ENCODE assay signal across 9 cellular contexts in the genomic region with DNA sequence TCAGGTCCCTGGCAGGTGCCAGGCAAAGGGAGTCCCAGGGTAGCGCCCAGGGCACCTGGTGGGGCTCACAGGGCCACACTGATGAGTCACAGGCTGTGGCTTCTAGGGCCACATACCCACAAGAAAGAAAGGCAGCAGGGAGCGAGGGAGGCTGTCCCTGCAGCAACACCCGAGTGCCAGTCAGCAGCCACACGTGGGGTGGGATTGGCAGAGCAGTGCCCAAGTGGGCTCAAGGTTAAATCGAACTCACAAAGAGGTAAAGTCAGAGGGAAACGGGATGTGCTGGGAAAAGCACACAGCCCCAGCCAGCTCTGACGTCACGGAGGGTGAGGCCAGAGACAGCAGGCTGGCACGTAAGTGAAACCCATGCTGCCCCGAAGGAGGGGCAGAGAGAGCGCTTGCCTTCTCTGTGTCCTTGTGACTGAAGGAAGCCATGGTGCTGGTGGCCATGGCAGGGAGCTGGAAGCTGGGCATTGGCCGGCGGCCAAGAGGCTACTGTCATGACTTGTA. TPM values are rescaled to one million over a fixed set of nuclear protein-coding genes. Genes with fewer than 3 reads are reported as not detected.
DNase-seq lines count a peak whose midpoint lies in the region; ATAC-seq and TF ChIP-seq lines count a peak whose summit lies in the region.
"Had no signal": no experiment of that assay in that cellular context is flagged by ENCODE, and none has a peak within 500 bp of the region (broad histone marks: within the 10 kb centered on the region; RNA-seq: fewer than 3 reads in every experiment).

No MANE protein-coding gene starts in this region.

- no peaks in the 10 kb centered on the region for H3K27me3 ChIP-seq in H7 (ENCODE audit: control insufficient read depth, insufficient read depth, low read length)
- H3K27me3 ChIP-seq in HAP-1 (ENCODE audit: low read depth), result no peaks in the 10 kb centered on the region

- DNase-seq in H7 (peak; percentile 52), SHP77 treated with DMSO at 0.1 percent for 48 hours (lab: John Stamatoyannopoulos, UW) (peak; percentile 61), fibroblast of the aortic adventitia (ENCODE audit: low read depth) (peak; percentile 40), renal cortical epithelial cell (ENCODE audit: low read depth) (peak; percentile 47), HAP-1 (ENCODE audit: low spot score in 2 of 2) (no peak), NCI-H2107 treated with DMSO at 0.1 percent for 48 hours (lab: John Stamatoyannopoulos, UW; ENCODE audit: unreplicated experiment) (no peak)

- ATAC-seq in HG03196 (IDR thresholded peaks at IDR 0.05; ENCODE audit: unreplicated experiment) (no peak), GM18867 (IDR thresholded peaks at IDR 0.05; ENCODE audit: unreplicated experiment) (no peak)

- H3K4me3 ChIP-seq in H7 (ENCODE audit: insufficient read depth, low read depth, low read length) (no peak overlapping the region), fibroblast of the aortic adventitia (ENCODE audit: low read depth, low read length) (no peak overlapping the region), HAP-1 (no peak overlapping the region)

- in situ Hi-C loops in HAP-1 (cut with MboI; ENCODE audit: low sequenced_read_pairs), result no loop called here

- no peaks in the 10 kb centered on the region for H3K4me1 ChIP-seq in HAP-1

- no peak for TF ChIP-seq CTCF in fibroblast of the aortic adventitia (IDR thresholded peaks at IDR 0.05; ENCODE audit: insufficient read depth, low read length)

- no peaks in the 10 kb centered on the region for H3K9me3 ChIP-seq in HAP-1

- no peaks in the 10 kb centered on the region for H3K36me3 ChIP-seq in H7 (replicated peaks; ENCODE audit: control insufficient read depth, insufficient read depth, low read length)
- H3K36me3 ChIP-seq in HAP-1 (replicated peaks), result no peaks in the 10 kb centered on the region

RNA-seq across cellular contexts. Expression of a gene that starts 33.8 kb away (rescaled TPM):
- 1.1 and 1.9 TPM in 2 replicates for total RNA-seq in H7 (2014; rRNA removed; shearing (Covaris generic))
- not detected in 2 replicates for total RNA-seq in fibroblast of the aortic adventitia (ENCODE audit: low replicate concordance)
- total RNA-seq in renal cortical epithelial cell, result 0.20 and 1.7 TPM in 2 replicates
- total RNA-seq: activated CD8-positive, alpha-beta memory T cell treated with anti-CD3 and anti-CD28 coated beads for 36 hours had no signal

RNA-seq across cellular contexts. Expression of a gene that starts 40.2 kb away (rescaled TPM):
- 0.59 and 1.3 TPM in 2 replicates for total RNA-seq in H7 (2014; rRNA removed; shearing (Covaris generic))
- total RNA-seq in fibroblast of the aortic adventitia (ENCODE audit: low replicate concordance) (6.3 and 10.8 TPM in 2 replicates), renal cortical epithelial cell (11.8 and 19.8 TPM in 2 replicates)

Comparison
In these comparisons a context has a peak if more than half of its experiments do, and no peak if none do; other contexts are left out.
1. DNase-seq: peak in H7 (single experiment), SHP77 treated with DMSO at 0.1 percent for 48 hours (single experiment), fibroblast of the aortic adventitia (single experiment) and renal cortical epithelial cell (single experiment); none in HAP-1 (0 of 2) and NCI-H2107 treated with DMSO at 0.1 percent for 48 hours (single experiment).